36 cellular contexts compared by ENCODE assay signal in the genomic region with DNA sequence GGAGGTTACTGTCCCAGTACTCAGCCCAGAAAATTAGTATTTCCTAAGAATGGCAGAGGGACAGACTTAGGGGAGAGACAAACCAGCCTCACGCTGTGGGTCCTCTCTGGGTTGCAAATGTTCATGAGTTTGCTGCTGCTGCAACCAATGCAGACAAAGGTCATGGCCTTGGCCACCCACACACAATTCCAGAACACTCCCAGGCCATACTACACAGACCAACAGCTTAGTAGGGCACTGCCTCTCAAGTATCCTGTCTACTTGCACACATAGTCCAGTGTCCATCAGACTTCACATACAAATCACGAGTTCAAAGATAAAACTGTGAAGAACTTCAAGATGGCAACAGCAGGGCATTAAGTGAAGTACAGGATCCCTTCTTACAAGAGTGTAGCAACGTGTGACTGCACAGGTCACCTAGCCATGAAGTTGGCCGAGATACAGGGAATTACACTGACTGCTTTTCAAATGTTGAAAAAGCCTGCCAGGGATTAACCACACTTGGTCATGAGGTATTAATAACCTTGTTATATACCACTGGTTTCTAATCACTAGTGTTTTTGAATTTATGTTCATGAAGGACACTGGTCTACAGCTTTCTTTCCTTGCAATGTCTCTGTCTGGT.
"Had no signal": no experiment of that assay in that cellular context is flagged by ENCODE, and none has a peak within 500 bp of the region (broad histone marks: within the 10 kb centered on the region; RNA-seq: fewer than 3 reads in every experiment).

No MANE protein-coding gene starts in this region.

- H3K27me3 Mint-ChIP-seq: activated CD4-positive, alpha-beta memory T cell treated with anti-CD3 and anti-CD28 coated beads for 36 hours; activated CD4-positive, alpha-beta T cell treated with anti-CD3 and anti-CD28 coated beads for 36 hours; activated CD4-positive, alpha-beta T cell treated with anti-CD3 and anti-CD28 coated beads, Interleukin-2, amount 10 ng/mL, durations not matched to agents 24 days and 14 days; activated CD8-positive, alpha-beta memory T cell treated with anti-CD3 and anti-CD28 coated beads, Interleukin-2, amount 10 ng/mL, durations not matched to agents 7 days and 5 days; activated naive CD4-positive, alpha-beta T cell treated with anti-CD3 and anti-CD28 coated beads, Interleukin-2, amount 50 U/mL, for 24 hours; activated naive CD8-positive, alpha-beta T cell treated with anti-CD3 and anti-CD28 coated beads for 36 hours; activated naive CD8-positive, alpha-beta T cell treated with anti-CD3 and anti-CD28 coated beads, Interleukin-2, amount 50 U/mL, for 24 hours; brain; dendritic cell treated with granulocyte-macrophage colony-stimulating factor and Interleukin-4, amounts not matched to agents 40 ng/mL and 50 ng/mL, for 4 days; effector memory CD8-positive, alpha-beta T cell; T-helper 17 cell had no signal

- H3K4me1 ChIP-seq: adrenal gland, esophagus muscularis mucosa, foreskin keratinocyte, gastroesophageal sphincter had no signal

- H3K27me3 ChIP-seq: adrenal gland, dorsolateral prefrontal cortex, esophagus muscularis mucosa, foreskin keratinocyte, gastroesophageal sphincter had no signal

- H3K27ac ChIP-seq: adrenal gland, coronary artery, dorsolateral prefrontal cortex, esophagus muscularis mucosa, foreskin keratinocyte, gastroesophageal sphincter had no signal

- H3K4me3 Mint-ChIP-seq: activated CD4-positive, alpha-beta memory T cell treated with anti-CD3 and anti-CD28 coated beads for 36 hours; activated CD4-positive, alpha-beta T cell treated with anti-CD3 and anti-CD28 coated beads for 36 hours; activated CD4-positive, alpha-beta T cell treated with anti-CD3 and anti-CD28 coated beads, Interleukin-2, amount 10 ng/mL, durations not matched to agents 24 days and 14 days; activated CD8-positive, alpha-beta memory T cell treated with anti-CD3 and anti-CD28 coated beads, Interleukin-2, amount 10 ng/mL, durations not matched to agents 7 days and 5 days; activated CD8-positive, alpha-beta T cell treated with anti-CD3 and anti-CD28 coated beads, Interleukin-2, amount 10 ng/mL, durations not matched to agents 7 days and 5 days; activated naive CD4-positive, alpha-beta T cell treated with anti-CD3 and anti-CD28 coated beads for 36 hours; activated naive CD4-positive, alpha-beta T cell treated with anti-CD3 and anti-CD28 coated beads, Interleukin-2, amount 50 U/mL, for 24 hours; activated naive CD8-positive, alpha-beta T cell treated with anti-CD3 and anti-CD28 coated beads for 36 hours; activated naive CD8-positive, alpha-beta T cell treated with anti-CD3 and anti-CD28 coated beads, Interleukin-2, amount 50 U/mL, for 24 hours; activated T-helper 1 cell treated with anti-CD3 and anti-CD28 coated beads, Interleukin-12 subunit alpha, Interleukin-12 subunit beta, Interleukin-2, Interleukin-4 antibody, amounts not matched to agents 30 ng/mL and 10 ng/mL and 1 ng/mL, durations not matched to agents 14 hours and 24 hours and 36 hours; brain; dendritic cell treated with granulocyte-macrophage colony-stimulating factor and Interleukin-4, amounts not matched to agents 40 ng/mL and 50 ng/mL, for 4 days; effector memory CD8-positive, alpha-beta T cell; T-helper 17 cell; T-helper 2 cell treated with Interferon-gamma antibody and Interleukin-4, amounts not matched to agents 5 μg/mL and 100 μg/mL, for 36 hours had no signal

- ATAC-seq: activated CD4-positive, alpha-beta T cell treated with anti-CD3 and anti-CD28 coated beads for 36 hours; activated CD8-positive, alpha-beta memory T cell treated with anti-CD3 and anti-CD28 coated beads, Interleukin-2, amount 10 ng/mL, durations not matched to agents 7 days and 5 days; activated CD8-positive, alpha-beta T cell treated with anti-CD3 and anti-CD28 coated beads, Interleukin-2, amount 10 ng/mL, durations not matched to agents 7 days and 5 days; activated naive CD8-positive, alpha-beta T cell treated with anti-CD3 and anti-CD28 coated beads, Interleukin-2, amount 50 U/mL, for 24 hours; effector memory CD8-positive, alpha-beta T cell; foreskin keratinocyte; gastroesophageal sphincter; T-helper 17 cell had no signal

- DNase-seq: activated CD4-positive, alpha-beta memory T cell treated with anti-CD3 and anti-CD28 coated beads for 36 hours; activated CD4-positive, alpha-beta T cell treated with anti-CD3 and anti-CD28 coated beads for 36 hours; activated CD4-positive, alpha-beta T cell treated with anti-CD3 and anti-CD28 coated beads, Interleukin-2, amount 10 ng/mL, durations not matched to agents 24 days and 14 days; activated CD4-positive, CD25-positive, alpha-beta regulatory T cell; activated CD4-positive, CD25-positive, alpha-beta regulatory T cell treated with anti-CD3 and anti-CD28 coated beads, Interleukin-2, amount 50 U/mL, for 72 hours; activated CD8-positive, alpha-beta memory T cell treated with anti-CD3 and anti-CD28 coated beads, Interleukin-2, amount 10 ng/mL, durations not matched to agents 7 days and 5 days; activated CD8-positive, alpha-beta memory T cell treated with anti-CD3 and anti-CD28 coated beads, Interleukin-2, amount 50 U/mL, for 4 hours; activated CD8-positive, alpha-beta T cell treated with anti-CD3 and anti-CD28 coated beads, Interleukin-2, amount 10 ng/mL, durations not matched to agents 7 days and 5 days; activated effector memory CD4-positive, alpha-beta T cell treated with anti-CD3 and anti-CD28 coated beads, Interleukin-2, amount 50 U/mL, for 16 hours; activated naive CD4-positive, alpha-beta T cell treated with anti-CD3 and anti-CD28 coated beads for 36 hours; activated naive CD8-positive, alpha-beta T cell treated with anti-CD3 and anti-CD28 coated beads for 36 hours; activated naive CD8-positive, alpha-beta T cell treated with anti-CD3 and anti-CD28 coated beads, Interleukin-2, amount 50 U/mL, for 24 hours; activated T-cell treated with anti-CD3 and anti-CD28 coated beads, Interleukin-2, amount 50 U/mL, for 1 hour; activated T-cell treated with anti-CD3 and anti-CD28 coated beads, Interleukin-2, amount 50 U/mL, for 48 hours; adrenal gland; amygdala; aorta; central memory CD4-positive, alpha-beta T cell; cerebellar nuclear complex; dorsolateral prefrontal cortex; effector CD4-positive, alpha-beta T cell; effector memory CD8-positive, alpha-beta T cell; erythroblast; foreskin keratinocyte; T-helper 1 cell; T-helper 17 cell; T1000 had no signal

- H3K4me1 Mint-ChIP-seq: activated CD4-positive, alpha-beta T cell treated with anti-CD3 and anti-CD28 coated beads for 36 hours; activated CD4-positive, alpha-beta T cell treated with anti-CD3 and anti-CD28 coated beads, Interleukin-2, amount 10 ng/mL, durations not matched to agents 24 days and 14 days; activated CD8-positive, alpha-beta memory T cell treated with anti-CD3 and anti-CD28 coated beads, Interleukin-2, amount 10 ng/mL, durations not matched to agents 7 days and 5 days; activated naive CD8-positive, alpha-beta T cell treated with anti-CD3 and anti-CD28 coated beads for 36 hours; activated naive CD8-positive, alpha-beta T cell treated with anti-CD3 and anti-CD28 coated beads, Interleukin-2, amount 50 U/mL, for 24 hours; brain; T-helper 17 cell had no signal

- H3K27ac Mint-ChIP-seq: activated CD4-positive, alpha-beta memory T cell treated with anti-CD3 and anti-CD28 coated beads for 36 hours; activated CD4-positive, alpha-beta T cell treated with anti-CD3 and anti-CD28 coated beads for 36 hours; activated CD4-positive, alpha-beta T cell treated with anti-CD3 and anti-CD28 coated beads, Interleukin-2, amount 10 ng/mL, durations not matched to agents 24 days and 14 days; activated CD8-positive, alpha-beta memory T cell treated with anti-CD3 and anti-CD28 coated beads, Interleukin-2, amount 10 ng/mL, durations not matched to agents 7 days and 5 days; activated CD8-positive, alpha-beta T cell treated with anti-CD3 and anti-CD28 coated beads, Interleukin-2, amount 10 ng/mL, durations not matched to agents 7 days and 5 days; activated naive CD4-positive, alpha-beta T cell treated with anti-CD3 and anti-CD28 coated beads for 36 hours; activated naive CD4-positive, alpha-beta T cell treated with anti-CD3 and anti-CD28 coated beads, Interleukin-2, amount 50 U/mL, for 24 hours; activated naive CD8-positive, alpha-beta T cell treated with anti-CD3 and anti-CD28 coated beads for 36 hours; activated naive CD8-positive, alpha-beta T cell treated with anti-CD3 and anti-CD28 coated beads, Interleukin-2, amount 50 U/mL, for 24 hours; activated T-helper 1 cell treated with anti-CD3 and anti-CD28 coated beads, Interleukin-12 subunit alpha, Interleukin-12 subunit beta, Interleukin-2, Interleukin-4 antibody, amounts not matched to agents 30 ng/mL and 10 ng/mL and 1 ng/mL, durations not matched to agents 14 hours and 24 hours and 36 hours; activated T-helper 2 cell treated with anti-CD3 and anti-CD28 coated beads, Interferon-gamma antibody, Interleukin-2, Interleukin-4, amounts not matched to agents 10 μg/mL and 5 μg/mL and 100 μg/mL, durations not matched to agents 14 hours and 24 hours and 36 hours; brain; dendritic cell treated with granulocyte-macrophage colony-stimulating factor and Interleukin-4, amounts not matched to agents 40 ng/mL and 50 ng/mL, for 4 days; effector memory CD8-positive, alpha-beta T cell; T-helper 17 cell; T-helper 2 cell treated with Interferon-gamma antibody and Interleukin-4, amounts not matched to agents 5 μg/mL and 100 μg/mL, for 36 hours had no signal

- H3K4me3 ChIP-seq: adrenal gland, coronary artery, dorsolateral prefrontal cortex, esophagus muscularis mucosa, gastroesophageal sphincter had no signal
